In genomic region chr18:37533647-37534565, GRCh38 we compare ENCODE assay signal across 18 cellular contexts. TPM values are rescaled to one million over a fixed set of nuclear protein-coding genes. Genes with fewer than 3 reads are reported as not detected.
DNase-seq lines count a peak whose midpoint lies in the region; ATAC-seq and TF ChIP-seq lines count a peak whose summit lies in the region.
"Had no signal": no experiment of that assay in that cellular context is flagged by ENCODE, and none has a peak within 500 bp of the region (broad histone marks: within the 10 kb centered on the region; RNA-seq: fewer than 3 reads in every experiment).

No MANE protein-coding gene starts in this region.

- intact Hi-C loops in Right ventricle myocardium superior (cut with DNase I) (loop anchor here (10.0 kb wide), 1 partner anchor 189 kb away; no protein-coding TSS in a partner anchor), left ventricle myocardium inferior (cut with micrococcal nuclease) (no loop called here), OCI-LY7 (cut with micrococcal nuclease; ENCODE audit: unreplicated experiment) (no loop called here)

- DNase-seq in Right ventricle myocardium superior (peak; percentile 3), left ventricle myocardium inferior (no peak), OCI-LY7 (ENCODE audit: low spot score) (peak; percentile 67), fibroblast of mammary gland (ENCODE audit: low read depth) (no peak), smooth muscle cell (lab: John Stamatoyannopoulos, UW; ENCODE audit: unreplicated experiment) (no peak), SHP77 (lab: John Stamatoyannopoulos, UW) (no peak), retina (no peak), NCI-H1105 treated with DMSO at 0.1 percent for 48 hours (lab: John Stamatoyannopoulos, UW) (no peak)
- DNase-seq: activated naive CD8-positive, alpha-beta T cell treated with anti-CD3 and anti-CD28 coated beads, Interleukin-2, amount 50 U/mL, for 24 hours; immature natural killer cell; NCI-H1092; SIG-M5; stimulated activated CD4-positive, alpha-beta T cell treated with anti-CD3 and anti-CD28 coated beads, Interleukin-2, amount 100 ng/mL, for 48 hours had no signal

- H3K79me2 ChIP-seq in OCI-LY7 (ENCODE audit: insufficient read depth, low read depth, low read length) (no peaks in the 10 kb centered on the region), smooth muscle cell (ENCODE audit: low read depth) (no peaks in the 10 kb centered on the region)

- CTCF ChIA-PET in OCI-LY7 (lab: Charles Lee; ENCODE audit: unreplicated experiment), result no interaction called here

- no peak for ATAC-seq in Right ventricle myocardium superior (ENCODE audit: poor library complexity)
- ATAC-seq: activated naive CD8-positive, alpha-beta T cell treated with anti-CD3 and anti-CD28 coated beads, Interleukin-2, amount 50 U/mL, for 24 hours; stimulated activated effector memory CD8-positive, alpha-beta T cell treated with anti-CD3 and anti-CD28 coated beads, Interleukin-12 subunit alpha, Interleukin-12 subunit beta, amount 100 ng/mL, for 72 hours had no signal

- H2AFZ ChIP-seq in OCI-LY7 (ENCODE audit: low read length) (peak overlapping the region; percentile 77; the same call in 1 of the 2 replicates), smooth muscle cell (ENCODE audit: low read depth) (no peak overlapping the region)

- H3K36me3 ChIP-seq in left ventricle myocardium inferior, result no peaks in the 10 kb centered on the region
- no peaks in the 10 kb centered on the region for H3K36me3 ChIP-seq in OCI-LY7 (ENCODE audit: insufficient read depth, low read length)
- H3K36me3 ChIP-seq in smooth muscle cell (ENCODE audit: low read depth), result no peaks in the 10 kb centered on the region

- H3K27ac ChIP-seq in left ventricle myocardium inferior (replicated peaks) (no peak overlapping the region), OCI-LY7 (ENCODE audit: low read depth, low read length, poor library complexity, severe bottlenecking) (peak overlapping the region; percentile 99), smooth muscle cell (ENCODE audit: low read depth) (no peak overlapping the region)
- H3K27ac ChIP-seq: coronary artery had no signal

- H3K27me3 ChIP-seq in left ventricle myocardium inferior (ENCODE audit: low read depth) (peaks cover 99% of the 10 kb centered on the region), smooth muscle cell (ENCODE audit: low read depth) (peaks cover 44% of the 10 kb centered on the region)

- peaks cover 18% of the 10 kb centered on the region for H3K4me1 ChIP-seq in left ventricle myocardium inferior
- peaks cover 89% of the 10 kb centered on the region for H3K4me1 ChIP-seq in OCI-LY7 (ENCODE audit: insufficient read depth, low read length, poor library complexity, severe bottlenecking)
- no peaks in the 10 kb centered on the region for H3K4me1 ChIP-seq in smooth muscle cell (ENCODE audit: low read depth)

- TF ChIP-seq CTCF in left ventricle myocardium inferior (IDR thresholded peaks at IDR 0.05; ENCODE audit: borderline replicate concordance) (no peak), OCI-LY7 (conservative IDR thresholded peaks at IDR 0.05; ENCODE audit: low read length) (peak; percentile 48; the same call in 1 of the 2 replicates), fibroblast of mammary gland (conservative IDR thresholded peaks at IDR 0.05; ENCODE audit: control insufficient read depth, insufficient read depth, low read depth, low read length) (peak; percentile 7), smooth muscle cell (IDR thresholded peaks at IDR 0.05; ENCODE audit: borderline replicate concordance, insufficient read depth, poor library complexity, severe bottlenecking) (peak; percentile 24)

- H3F3A ChIP-seq in smooth muscle cell (ENCODE audit: low read depth), result no peaks in the 10 kb centered on the region

- WGBS in smooth muscle cell (ENCODE audit: low lambda C conversion rate), result 90% methylated on average over 22 of the region's 22 CpGs

- H3K4me3 ChIP-seq in left ventricle myocardium inferior, result no peak overlapping the region
- H3K4me3 ChIP-seq in OCI-LY7 (ENCODE audit: low read depth, low read length, poor library complexity, severe bottlenecking), result peak overlapping the region; percentile 36
- no peak overlapping the region for H3K4me3 ChIP-seq in fibroblast of mammary gland (ENCODE audit: control insufficient read depth, low read depth, low read length)
- no peak overlapping the region for H3K4me3 ChIP-seq in smooth muscle cell
- H3K4me3 ChIP-seq: coronary artery had no signal

- H3K4me2 ChIP-seq in OCI-LY7 (ENCODE audit: low read length), result peak overlapping the region; percentile 78
- no peak overlapping the region for H3K4me2 ChIP-seq in smooth muscle cell

- H3K9me3 ChIP-seq in left ventricle myocardium inferior (replicated peaks), result no peaks in the 10 kb centered on the region
- H3K9me3 ChIP-seq in OCI-LY7 (ENCODE audit: low read length), result no peaks in the 10 kb centered on the region
- no peaks in the 10 kb centered on the region for H3K9me3 ChIP-seq in smooth muscle cell (replicated peaks; ENCODE audit: low read depth)

- H3K9me2 ChIP-seq in OCI-LY7 (ENCODE audit: insufficient read depth, low read length), result no peaks in the 10 kb centered on the region

- no peak overlapping the region for H3K9ac ChIP-seq in smooth muscle cell (ENCODE audit: low read depth)

- no TSS peak for BruUV-seq in OCI-LY7 (replicated peaks; lab: Mats Ljungman, UMichigan)

- POLR2A ChIA-PET in OCI-LY7 (lab: Charles Lee), result interaction anchor here (1.0 kb wide), 1 partner anchor 11 kb away, joined by 3 read pairs; no protein-coding TSS in a partner anchor

- H4K20me1 ChIP-seq in OCI-LY7 (ENCODE audit: insufficient read depth, low read length) (no peaks in the 10 kb centered on the region), smooth muscle cell (ENCODE audit: low read depth) (no peaks in the 10 kb centered on the region)

RNA-seq across cellular contexts. Expression of gene CELF4, which starts 31.7 kb away (rescaled TPM):
- total RNA-seq in Right ventricle myocardium superior (0.19 TPM), left ventricle myocardium inferior (0.60 TPM), OCI-LY7 (2022) (not detected in 2 replicates), smooth muscle cell (0.40 TPM in 1 of 2 replicates, not detected in the other)
- total RNA-seq in OCI-LY7 (2014; rRNA removed; shearing (Covaris generic)), result not detected in 2 replicates
- polyA plus RNA-seq in smooth muscle cell, result not detected in 2 replicates
- total RNA-seq: Daoy, HT-29, renal cortical epithelial cell had no signal

Comparison
In these comparisons a context has a peak if more than half of its experiments do, and no peak if none do; other contexts are left out.
1. DNase-seq: peak in Right ventricle myocardium superior (single experiment) and OCI-LY7 (single experiment); none in left ventricle myocardium inferior (single experiment), fibroblast of mammary gland (single experiment), smooth muscle cell (single experiment), SHP77 (0 of 2), retina (single experiment) and NCI-H1105 treated with DMSO at 0.1 percent for 48 hours (single experiment).